Comparison of ENCODE assay signal across 35 cellular contexts in the genomic region with DNA sequence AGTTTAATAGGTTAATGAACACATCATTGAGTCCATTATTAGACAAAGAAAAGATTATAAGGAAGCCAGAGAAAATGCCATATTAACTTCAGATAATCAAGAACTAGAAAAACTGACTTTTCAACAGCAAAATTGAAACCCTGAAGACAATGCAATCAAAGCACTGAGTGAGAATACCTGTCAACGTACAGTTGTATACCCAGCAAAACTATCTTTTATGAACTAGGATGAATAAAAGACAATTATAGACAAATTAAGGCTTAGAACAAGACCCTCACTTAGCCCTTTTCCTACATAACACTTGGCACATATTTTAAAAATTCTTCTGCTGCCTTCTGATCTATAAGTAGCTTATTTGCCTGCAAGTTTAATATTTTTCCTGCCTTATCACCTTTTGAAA.
"Had no signal": no experiment of that assay in that cellular context is flagged by ENCODE, and none has a peak within 500 bp of the region (broad histone marks: within the 10 kb centered on the region; RNA-seq: fewer than 3 reads in every experiment).

No MANE protein-coding gene starts in this region.

- H3K27me3 ChIP-seq: MG63 had no signal

- DNase-seq: Kasumi-1, MG63, MM.1S, MV-4-11, NCI-H1048, NCI-H1092, NCI-H1092 treated with DMSO at 0.1 percent for 48 hours, NCI-H1105, NCI-H1105 treated with DMSO at 0.1 percent for 48 hours, NCI-H1417, NCI-H1417 treated with DMSO at 0.1 percent for 48 hours, NCI-H1436, NCI-H1436 treated with DMSO at 0.1 percent for 48 hours, NCI-H146, NCI-H1694, NCI-H1694 treated with DMSO at 0.1 percent for 48 hours, NCI-H187, NCI-H187 treated with DMSO at 0.1 percent for 48 hours, NCI-H1930, NCI-H2029, NCI-H2029 treated with DMSO at 0.1 percent for 48 hours, NCI-H2081, NCI-H2081 treated with DMSO at 0.1 percent for 48 hours, NCI-H2107, NCI-H2171, NCI-H2171 treated with DMSO at 0.1 percent for 48 hours, NCI-H2227 treated with DMSO at 0.1 percent for 48 hours, NCI-H226, NCI-H345, NCI-H446, NCI-H446 treated with DMSO at 0.1 percent for 48 hours, NCI-H510A, NCI-H510A treated with DMSO at 0.1 percent for 48 hours, NCI-H524, NCI-H524 treated with DMSO at 0.1 percent for 48 hours had no signal

- H3K4me3 ChIP-seq: MG63 had no signal
